20 cellular contexts compared by ENCODE assay signal in genomic region chr11:125441648-125442410, GRCh38. TPM values are rescaled to one million over a fixed set of nuclear protein-coding genes. Genes with fewer than 3 reads are reported as not detected.
DNase-seq lines count a peak whose midpoint lies in the region; TF ChIP-seq lines count a peak whose summit lies in the region.
"Had no signal": no experiment of that assay in that cellular context is flagged by ENCODE, and none has a peak within 500 bp of the region (broad histone marks: within the 10 kb centered on the region; RNA-seq: fewer than 3 reads in every experiment).

No MANE protein-coding gene starts in this region.

- no peak for TF ChIP-seq EP300 in sigmoid colon (IDR thresholded peaks at IDR 0.05)

- H3K9me3 ChIP-seq in HUES64 (ENCODE audit: insufficient read depth, low read depth, low read length), result no peaks in the 10 kb centered on the region
- no peaks in the 10 kb centered on the region for H3K9me3 ChIP-seq in iPS-18a (ENCODE audit: control insufficient read depth, low read depth, low read length)
- H3K9me3 ChIP-seq in sigmoid colon, result no peaks in the 10 kb centered on the region
- H3K9me3 ChIP-seq: body of pancreas, tibial artery had no signal

- CTCF ChIA-PET in HEK293T (lab: Yijun Ruan, JAX), result interaction anchor here (0.7 kb wide), 1 partner anchor 10 kb away, joined by 4 read pairs; no protein-coding TSS in a partner anchor

- DNase-seq in astrocyte of the hippocampus (ENCODE audit: low read depth, low spot score), result peak; percentile 64
- DNase-seq in sigmoid colon, result peak; percentile 24
- no peak for DNase-seq in SW480 (ENCODE audit: low spot score)
- DNase-seq in NCI-H146 (lab: John Stamatoyannopoulos, UW), result no peak
- no peak for DNase-seq in HEK293T (ENCODE audit: extremely low spot score)
- no peak for DNase-seq in HuH-7.5 (ENCODE audit: low spot score)
- DNase-seq: activated CD4-positive, alpha-beta memory T cell treated with anti-CD3 and anti-CD28 coated beads, Interleukin-2, amount 10 ng/mL, durations not matched to agents 7 days and 5 days; activated naive CD4-positive, alpha-beta T cell treated with anti-CD3 and anti-CD28 coated beads, Interleukin-2, amount 50 U/mL, for 16 hours; activated T-cell treated with anti-CD3 and anti-CD28 coated beads, Interleukin-2, amount 50 U/mL, for 24 hours; body of pancreas; dermis blood vessel endothelial cell; erythroblast; NCI-H2029; NCI-H510A; nephron progenitor cell; retina; T-cell had no signal

- POLR2A ChIA-PET in HEK293T (lab: Yijun Ruan, JAX), result no interaction called here

- H3K4me1 ChIP-seq in HUES64 (ENCODE audit: insufficient read depth, low read length) (peaks cover 41% of the 10 kb centered on the region), iPS-18a (ENCODE audit: control insufficient read depth, low read depth, low read length) (peaks cover 40% of the 10 kb centered on the region), sigmoid colon (no peaks in the 10 kb centered on the region)
- H3K4me1 ChIP-seq: body of pancreas, tibial artery had no signal

- H3K9ac ChIP-seq in HUES64 (ENCODE audit: low read depth, low read length) (no peak overlapping the region), iPS-18a (ENCODE audit: low read length) (peak overlapping the region; percentile 29)

- H3K36me3 ChIP-seq in HUES64 (ENCODE audit: insufficient read depth, low read length) (peaks cover 3% of the 10 kb centered on the region), iPS-18a (ENCODE audit: control insufficient read depth, low read depth, low read length) (peaks cover 10% of the 10 kb centered on the region), sigmoid colon (peaks cover 0 to 26% (median 6%) of the 10 kb centered on the region in 4 donors)

- intact Hi-C loops in sigmoid colon (cut with DNase I), result no loop called here

- H3K4me3 ChIP-seq in HUES64 (ENCODE audit: low read length) (peak overlapping the region; percentile 9; the same call in 1 of the 2 replicates), iPS-18a (ENCODE audit: low read length) (peak overlapping the region; percentile 30), sigmoid colon (no peak overlapping the region)
- H3K4me3 ChIP-seq: body of pancreas, tibial artery had no signal

- TF ChIP-seq CTCF in sigmoid colon (IDR thresholded peaks at IDR 0.05), result no peak

- H3K27me3 ChIP-seq in HUES64 (ENCODE audit: insufficient read depth, low read length) (no peaks in the 10 kb centered on the region), iPS-18a (ENCODE audit: control insufficient read depth, insufficient read depth, low read length) (no peaks in the 10 kb centered on the region), sigmoid colon (no peaks in the 10 kb centered on the region)
- H3K27me3 ChIP-seq: body of pancreas, tibial artery had no signal

- no peak for TF ChIP-seq POLR2A in sigmoid colon (IDR thresholded peaks at IDR 0.05)

- 50% methylated on average over 11 of the region's 11 CpGs for WGBS in HUES64
- 59 to 65% methylated on average over 11 of the region's 11 CpGs for WGBS in sigmoid colon, 2 donors

- H3K27ac ChIP-seq in HUES64 (ENCODE audit: low read depth, low read length), result peak overlapping the region; percentile 21; the same call in 1 of the 2 replicates
- peak overlapping the region; percentile 35 for H3K27ac ChIP-seq in iPS-18a (ENCODE audit: low read length)
- no peak overlapping the region for H3K27ac ChIP-seq in sigmoid colon
- H3K27ac ChIP-seq: body of pancreas, tibial artery had no signal

TF ChIP-seq in HEK293T, 16 proteins besides CTCF, POLR2A, EP300 and RAD21:
- TF ChIP-seq PKNOX1 (IDR thresholded peaks at IDR 0.05) (no peak), ZNF384 (IDR thresholded peaks at IDR 0.05) (no peak), L3MBTL2 (conservative IDR thresholded peaks at IDR 0.05) (no peak), TARDBP (IDR thresholded peaks at IDR 0.05) (no peak), SP1 (IDR thresholded peaks at IDR 0.05) (no peak)

RNA-seq across cellular contexts. Expression of gene FEZ1, which starts 54.2 kb away (rescaled TPM):
- polyA plus RNA-seq in HUES64 (2013, experiment 1 of 2), result 91.5 TPM
- 89.7 TPM for polyA plus RNA-seq in HUES64 (2013, experiment 2 of 2)
- 10 to 100 TPM; 34.9 to 64.3 (median 54.7) TPM for total RNA-seq in sigmoid colon
- 10 to 100 TPM in 2 of 3 donors, 1 to 10 TPM in 1; 3.0 to 25.8 (median 10.9) TPM for polyA plus RNA-seq in sigmoid colon

Comparison
In these comparisons a context has a peak if more than half of its experiments do, and no peak if none do; other contexts are left out.
1. H3K27ac ChIP-seq: peak in HUES64 (single experiment) and iPS-18a (single experiment); none in sigmoid colon (0 of 4).
2. H3K4me3 ChIP-seq: peak in HUES64 (single experiment) and iPS-18a (single experiment); none in sigmoid colon (0 of 4).
3. DNase-seq: peak in astrocyte of the hippocampus (single experiment) and sigmoid colon (single experiment); none in SW480 (single experiment), NCI-H146 (single experiment), HEK293T (single experiment) and HuH-7.5 (single experiment).